In genomic region chr2:232697807-232698110, GRCh38 we compare ENCODE assay signal across 8 cellular contexts. TPM values are rescaled to one million over a fixed set of nuclear protein-coding genes. Genes with fewer than 3 reads are reported as not detected.
DNase-seq lines count a peak whose midpoint lies in the region; ATAC-seq and TF ChIP-seq lines count a peak whose summit lies in the region.

No MANE protein-coding gene starts in this region.

- no peaks in the 10 kb centered on the region for H3K9me3 ChIP-seq in BE2C
- no peaks in the 10 kb centered on the region for H3K9me3 ChIP-seq in SJCRH30 (replicated peaks)
- no peaks in the 10 kb centered on the region for H3K9me3 ChIP-seq in trophoblast cell (ENCODE audit: insufficient read depth, low read depth, low read length)

- H3K14ac ChIP-seq in trophoblast cell (ENCODE audit: low read length) = peak overlapping the region; percentile 95

- H3K23ac ChIP-seq in trophoblast cell (ENCODE audit: low read length) = no peak overlapping the region

- H3K4me2 ChIP-seq in trophoblast cell (ENCODE audit: low read length) = peak overlapping the region; percentile 85

- no peak for TF ChIP-seq CTCF in BE2C (IDR thresholded peaks at IDR 0.05; ENCODE audit: low read depth, low read length)
- TF ChIP-seq CTCF in fibroblast of mammary gland (conservative IDR thresholded peaks at IDR 0.05; ENCODE audit: control insufficient read depth, insufficient read depth, low read depth, low read length) = no peak

- H3K27me3 ChIP-seq in BE2C (no peaks in the 10 kb centered on the region), SJCRH30 (no peaks in the 10 kb centered on the region), trophoblast cell (ENCODE audit: insufficient read depth, low read length) (no peaks in the 10 kb centered on the region)

- peaks cover 9% of the 10 kb centered on the region for H3K79me1 ChIP-seq in trophoblast cell (ENCODE audit: low read length)

- DNase-seq in BE2C = no peak
- DNase-seq in SJCRH30 = peak in 1 of 2 experiments; percentile 72
- DNase-seq in fibroblast of mammary gland (ENCODE audit: low read depth) = no peak
- peak in 1 of 2 donors; percentile 35 for DNase-seq in trophoblast cell
- DNase-seq in SIG-M5 (lab: John Stamatoyannopoulos, UW) = no peak
- DNase-seq in H4 (ENCODE audit: low spot score) = no peak

- H3K9ac ChIP-seq in trophoblast cell (ENCODE audit: low read length) = peak overlapping the region; percentile 99

- H3K36me3 ChIP-seq in BE2C (no peaks in the 10 kb centered on the region; the same call in 1 of the 2 replicates), SJCRH30 (peaks cover 12% of the 10 kb centered on the region), trophoblast cell (ENCODE audit: control insufficient read depth in 1 of 2, insufficient read depth in 2 of 2, low read length in 2 of 2) (peaks cover under 1 to 2% of the 10 kb centered on the region in 2 experiments)

- ATAC-seq in GM21737 (IDR thresholded peaks at IDR 0.05; ENCODE audit: unreplicated experiment) (peak; percentile 22), HG02642 (IDR thresholded peaks at IDR 0.05; ENCODE audit: poor library complexity, unreplicated experiment) (no peak)

- H2BK12ac ChIP-seq in trophoblast cell (ENCODE audit: low read length) = no peak overlapping the region

- peak overlapping the region; percentile 96 for H4K91ac ChIP-seq in trophoblast cell (ENCODE audit: low read depth, low read length)

- H4K12ac ChIP-seq in trophoblast cell (ENCODE audit: low read depth, low read length) = peak overlapping the region; percentile 96

- H2BK5ac ChIP-seq in trophoblast cell (ENCODE audit: low read depth, low read length, poor library complexity) = peak overlapping the region; percentile 82

- peak overlapping the region; percentile 95 for H2BK120ac ChIP-seq in trophoblast cell (ENCODE audit: insufficient read depth, low read length, poor library complexity)

- peak overlapping the region; percentile 87 for H3K4ac ChIP-seq in trophoblast cell (ENCODE audit: low read depth, low read length)

- H3K27ac ChIP-seq in SJCRH30 (peak overlapping the region; percentile 90), trophoblast cell (ENCODE audit: low read depth, low read length) (peak overlapping the region; percentile 91)

- H3K18ac ChIP-seq in trophoblast cell (ENCODE audit: low read length) = peak overlapping the region; percentile 99

- peak overlapping the region; percentile 99 for H2AFZ ChIP-seq in trophoblast cell (ENCODE audit: insufficient read depth, low read length, poor library complexity)

- H3K79me2 ChIP-seq in trophoblast cell (ENCODE audit: control insufficient read depth, insufficient read depth, low read length, poor library complexity) = peaks cover 16% of the 10 kb centered on the region

- peaks cover 9% of the 10 kb centered on the region for H3K4me1 ChIP-seq in BE2C
- peaks cover 12% of the 10 kb centered on the region for H3K4me1 ChIP-seq in SJCRH30
- H3K4me1 ChIP-seq in trophoblast cell (ENCODE audit: control insufficient read depth in 1 of 2, insufficient read depth in 2 of 2, low read length in 2 of 2) = peaks cover 5 to 6% of the 10 kb centered on the region in 2 experiments

- no CpG with 5 or more reads among the region's 11 CpGs for WGBS in trophoblast cell (ENCODE audit: extremely low coverage, insufficient coverage, insufficient read length)

- H3K4me3 ChIP-seq in BE2C (ENCODE audit: low read depth, low read length) = peak overlapping the region; percentile 94
- H3K4me3 ChIP-seq in SJCRH30 = peak overlapping the region; percentile 100
- H3K4me3 ChIP-seq in fibroblast of mammary gland (ENCODE audit: control insufficient read depth, low read depth, low read length) = peak overlapping the region; percentile 95
- peak overlapping the region; percentile 99 for H3K4me3 ChIP-seq in trophoblast cell (ENCODE audit: low read depth, low read length)

- H2AK5ac ChIP-seq in trophoblast cell (ENCODE audit: low read length) = peak overlapping the region; percentile 100

- peak overlapping the region; percentile 99 for H4K8ac ChIP-seq in trophoblast cell (ENCODE audit: low read depth, low read length)

RNA-seq across cellular contexts. Expression of gene GIGYF2, which starts 0.6 kb away (rescaled TPM):
- polyA plus RNA-seq in BE2C (2012; ENCODE audit: insufficient read depth, insufficient read length, low read depth) = 59.5 TPM
- total RNA-seq in SJCRH30 (2014; rRNA removed; shearing (Covaris generic)) = 79.5 and 97.2 TPM in 2 replicates
- 38.9 and 40.7 TPM in 2 replicates for polyA plus RNA-seq in trophoblast cell (2013)
- 37.0 and 43.7 TPM in 2 replicates for total RNA-seq in H4 (2014; rRNA removed; shearing (Covaris generic))
